ENCODE assay signal across 8 cellular contexts in genomic region chr10:72274213-72274729, GRCh38.
A peak's percentile ranks its signal among the peaks of the same experiment; 100 is the strongest.
DNase-seq lines count a peak whose midpoint lies in the region; ATAC-seq and TF ChIP-seq lines count a peak whose summit lies in the region.

No MANE protein-coding gene starts in this region.

- H3K4me3 ChIP-seq in GM12875 (ENCODE audit: low read depth, low read length) (peak overlapping the region; percentile 94), choroid plexus epithelial cell (ENCODE audit: low read depth, low read length) (peak overlapping the region; percentile 77)

- no peak for ATAC-seq in GM18873 (IDR thresholded peaks at IDR 0.05; ENCODE audit: low FRiP score, unreplicated experiment)

- DNase-seq in choroid plexus epithelial cell (ENCODE audit: low read depth) (peak; percentile 83), midbrain (lab: John Stamatoyannopoulos, UW) (peak; percentile 72), MV-4-11 (lab: John Stamatoyannopoulos, UW) (no peak), NCI-H524 (lab: John Stamatoyannopoulos, UW) (no peak), NCI-H2029 (lab: John Stamatoyannopoulos, UW) (no peak)

- TF ChIP-seq RAD21 in Ishikawa (IDR thresholded peaks at IDR 0.05; ENCODE audit: low read depth): no peak

- TF ChIP-seq CTCF in GM12875 (IDR thresholded peaks at IDR 0.05; ENCODE audit: borderline replicate concordance, insufficient read depth, low read depth, low read length): no peak
- no peak for TF ChIP-seq CTCF in choroid plexus epithelial cell (conservative IDR thresholded peaks at IDR 0.05; ENCODE audit: low read depth, low read length)

- no peak for TF ChIP-seq EP300 in Ishikawa (IDR thresholded peaks at IDR 0.05; ENCODE audit: borderline replicate concordance)

TF ChIP-seq in Ishikawa, 13 proteins besides CTCF, POLR2A, EP300 and RAD21:
- TF ChIP-seq NFIC (IDR thresholded peaks at IDR 0.05): peak; percentile 3; the same call in 1 of the 2 replicates
- TF ChIP-seq FOXM1 (IDR thresholded peaks at IDR 0.05; ENCODE audit: borderline replicate concordance, low read depth): no peak
- 0 out of 2 replicates have a peak, but pooled peaks have one; percentile 2 for TF ChIP-seq YY1 (IDR thresholded peaks at IDR 0.05; ENCODE audit: low read depth)

Comparison
In these comparisons a context has a peak if more than half of its experiments do, and no peak if none do; other contexts are left out.
1. DNase-seq: peak in choroid plexus epithelial cell (single experiment) and midbrain (single experiment); none in MV-4-11 (single experiment), NCI-H524 (0 of 2) and NCI-H2029 (single experiment).